ENCODE assay signal across 1 cellular context in genomic region chr19:1503089-1503924, GRCh38.
TF ChIP-seq lines count a peak whose summit lies in the region.

No MANE protein-coding gene starts in this region.

TF ChIP-seq in A549, 52 proteins besides CTCF, POLR2A, EP300 and RAD21 (continued from another document):
- TF ChIP-seq E2F6 (IDR thresholded peaks at IDR 0.05; ENCODE audit: borderline replicate concordance, low read depth) (peak; percentile 68), MYC (IDR thresholded peaks at IDR 0.05; ENCODE audit: borderline replicate concordance, low read length) (peak; percentile 62; the same call in 1 of the 2 replicates), USF2 (IDR thresholded peaks at IDR 0.05) (0 out of 2 replicates have a peak, but pooled peaks have one; percentile 12)
- TF ChIP-seq, protein P1, sequence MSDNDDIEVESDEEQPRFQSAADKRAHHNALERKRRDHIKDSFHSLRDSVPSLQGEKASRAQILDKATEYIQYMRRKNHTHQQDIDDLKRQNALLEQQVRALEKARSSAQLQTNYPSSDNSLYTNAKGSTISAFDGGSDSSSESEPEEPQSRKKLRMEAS (IDR thresholded peaks at IDR 0.05): peak; percentile 80
